1 cellular context compared by ENCODE assay signal in the genomic region with DNA sequence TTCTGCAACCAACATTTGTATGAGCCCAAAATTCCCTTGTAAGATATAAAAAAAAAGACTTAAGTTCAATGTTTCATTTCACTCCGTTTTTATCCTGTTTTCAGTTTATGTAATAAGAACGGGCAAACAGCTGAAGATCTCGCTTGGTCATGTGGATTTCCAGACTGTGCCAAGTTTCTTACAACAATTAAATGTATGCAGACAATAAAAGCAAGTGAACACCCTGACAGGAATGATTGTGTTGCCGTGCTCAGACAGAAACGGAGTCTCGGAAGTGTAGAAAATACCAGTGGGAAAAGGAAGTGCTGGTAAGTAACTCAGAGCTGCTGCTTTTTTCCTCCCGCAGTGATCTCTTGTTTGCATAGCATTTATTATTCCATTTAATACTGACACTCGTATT.
TF ChIP-seq lines count a peak whose summit lies in the region.

No MANE protein-coding gene starts in this region.

TF ChIP-seq in WTC11, 78 proteins besides CTCF, POLR2A, EP300 and RAD21 (continued from another document):
- TF ChIP-seq, protein P1, sequence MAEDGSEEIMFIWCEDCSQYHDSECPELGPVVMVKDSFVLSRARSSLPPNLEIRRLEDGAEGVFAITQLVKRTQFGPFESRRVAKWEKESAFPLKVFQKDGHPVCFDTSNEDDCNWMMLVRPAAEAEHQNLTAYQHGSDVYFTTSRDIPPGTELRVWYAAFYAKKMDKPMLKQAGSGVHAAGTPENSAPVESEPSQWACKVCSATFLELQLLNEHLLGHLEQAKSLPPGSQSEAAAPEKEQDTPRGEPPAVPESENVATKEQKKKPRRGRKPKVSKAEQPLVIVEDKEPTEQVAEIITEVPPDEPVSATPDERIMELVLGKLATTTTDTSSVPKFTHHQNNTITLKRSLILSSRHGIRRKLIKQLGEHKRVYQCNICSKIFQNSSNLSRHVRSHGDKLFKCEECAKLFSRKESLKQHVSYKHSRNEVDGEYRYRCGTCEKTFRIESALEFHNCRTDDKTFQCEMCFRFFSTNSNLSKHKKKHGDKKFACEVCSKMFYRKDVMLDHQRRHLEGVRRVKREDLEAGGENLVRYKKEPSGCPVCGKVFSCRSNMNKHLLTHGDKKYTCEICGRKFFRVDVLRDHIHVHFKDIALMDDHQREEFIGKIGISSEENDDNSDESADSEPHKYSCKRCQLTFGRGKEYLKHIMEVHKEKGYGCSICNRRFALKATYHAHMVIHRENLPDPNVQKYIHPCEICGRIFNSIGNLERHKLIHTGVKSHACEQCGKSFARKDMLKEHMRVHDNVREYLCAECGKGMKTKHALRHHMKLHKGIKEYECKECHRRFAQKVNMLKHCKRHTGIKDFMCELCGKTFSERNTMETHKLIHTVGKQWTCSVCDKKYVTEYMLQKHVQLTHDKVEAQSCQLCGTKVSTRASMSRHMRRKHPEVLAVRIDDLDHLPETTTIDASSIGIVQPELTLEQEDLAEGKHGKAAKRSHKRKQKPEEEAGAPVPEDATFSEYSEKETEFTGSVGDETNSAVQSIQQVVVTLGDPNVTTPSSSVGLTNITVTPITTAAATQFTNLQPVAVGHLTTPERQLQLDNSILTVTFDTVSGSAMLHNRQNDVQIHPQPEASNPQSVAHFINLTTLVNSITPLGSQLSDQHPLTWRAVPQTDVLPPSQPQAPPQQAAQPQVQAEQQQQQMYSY (CRISPR knock-in tag; IDR thresholded peaks at IDR 0.05), result no peak
- TF ChIP-seq, protein P2, sequence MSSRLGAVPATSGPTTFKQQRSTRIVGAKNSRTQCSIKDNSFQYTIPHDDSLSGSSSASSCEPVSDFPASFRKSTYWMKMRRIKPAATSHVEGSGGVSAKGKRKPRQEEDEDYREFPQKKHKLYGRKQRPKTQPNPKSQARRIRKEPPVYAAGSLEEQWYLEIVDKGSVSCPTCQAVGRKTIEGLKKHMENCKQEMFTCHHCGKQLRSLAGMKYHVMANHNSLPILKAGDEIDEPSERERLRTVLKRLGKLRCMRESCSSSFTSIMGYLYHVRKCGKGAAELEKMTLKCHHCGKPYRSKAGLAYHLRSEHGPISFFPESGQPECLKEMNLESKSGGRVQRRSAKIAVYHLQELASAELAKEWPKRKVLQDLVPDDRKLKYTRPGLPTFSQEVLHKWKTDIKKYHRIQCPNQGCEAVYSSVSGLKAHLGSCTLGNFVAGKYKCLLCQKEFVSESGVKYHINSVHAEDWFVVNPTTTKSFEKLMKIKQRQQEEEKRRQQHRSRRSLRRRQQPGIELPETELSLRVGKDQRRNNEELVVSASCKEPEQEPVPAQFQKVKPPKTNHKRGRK (CRISPR knock-in tag; IDR thresholded peaks at IDR 0.05; ENCODE audit: borderline replicate concordance), result no peak
- no peak for TF ChIP-seq NR1H2 (CRISPR knock-in tag; IDR thresholded peaks at IDR 0.05)
- no peak for TF ChIP-seq GRHL2 (CRISPR knock-in tag; IDR thresholded peaks at IDR 0.05; ENCODE audit: insufficient replicate concordance, severe bottlenecking)
- TF ChIP-seq, protein P3, sequence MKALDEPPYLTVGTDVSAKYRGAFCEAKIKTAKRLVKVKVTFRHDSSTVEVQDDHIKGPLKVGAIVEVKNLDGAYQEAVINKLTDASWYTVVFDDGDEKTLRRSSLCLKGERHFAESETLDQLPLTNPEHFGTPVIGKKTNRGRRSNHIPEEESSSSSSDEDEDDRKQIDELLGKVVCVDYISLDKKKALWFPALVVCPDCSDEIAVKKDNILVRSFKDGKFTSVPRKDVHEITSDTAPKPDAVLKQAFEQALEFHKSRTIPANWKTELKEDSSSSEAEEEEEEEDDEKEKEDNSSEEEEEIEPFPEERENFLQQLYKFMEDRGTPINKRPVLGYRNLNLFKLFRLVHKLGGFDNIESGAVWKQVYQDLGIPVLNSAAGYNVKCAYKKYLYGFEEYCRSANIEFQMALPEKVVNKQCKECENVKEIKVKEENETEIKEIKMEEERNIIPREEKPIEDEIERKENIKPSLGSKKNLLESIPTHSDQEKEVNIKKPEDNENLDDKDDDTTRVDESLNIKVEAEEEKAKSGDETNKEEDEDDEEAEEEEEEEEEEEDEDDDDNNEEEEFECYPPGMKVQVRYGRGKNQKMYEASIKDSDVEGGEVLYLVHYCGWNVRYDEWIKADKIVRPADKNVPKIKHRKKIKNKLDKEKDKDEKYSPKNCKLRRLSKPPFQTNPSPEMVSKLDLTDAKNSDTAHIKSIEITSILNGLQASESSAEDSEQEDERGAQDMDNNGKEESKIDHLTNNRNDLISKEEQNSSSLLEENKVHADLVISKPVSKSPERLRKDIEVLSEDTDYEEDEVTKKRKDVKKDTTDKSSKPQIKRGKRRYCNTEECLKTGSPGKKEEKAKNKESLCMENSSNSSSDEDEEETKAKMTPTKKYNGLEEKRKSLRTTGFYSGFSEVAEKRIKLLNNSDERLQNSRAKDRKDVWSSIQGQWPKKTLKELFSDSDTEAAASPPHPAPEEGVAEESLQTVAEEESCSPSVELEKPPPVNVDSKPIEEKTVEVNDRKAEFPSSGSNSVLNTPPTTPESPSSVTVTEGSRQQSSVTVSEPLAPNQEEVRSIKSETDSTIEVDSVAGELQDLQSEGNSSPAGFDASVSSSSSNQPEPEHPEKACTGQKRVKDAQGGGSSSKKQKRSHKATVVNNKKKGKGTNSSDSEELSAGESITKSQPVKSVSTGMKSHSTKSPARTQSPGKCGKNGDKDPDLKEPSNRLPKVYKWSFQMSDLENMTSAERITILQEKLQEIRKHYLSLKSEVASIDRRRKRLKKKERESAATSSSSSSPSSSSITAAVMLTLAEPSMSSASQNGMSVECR (CRISPR knock-in tag; IDR thresholded peaks at IDR 0.05; ENCODE audit: borderline replicate concordance), result no peak
